In the genomic region with DNA sequence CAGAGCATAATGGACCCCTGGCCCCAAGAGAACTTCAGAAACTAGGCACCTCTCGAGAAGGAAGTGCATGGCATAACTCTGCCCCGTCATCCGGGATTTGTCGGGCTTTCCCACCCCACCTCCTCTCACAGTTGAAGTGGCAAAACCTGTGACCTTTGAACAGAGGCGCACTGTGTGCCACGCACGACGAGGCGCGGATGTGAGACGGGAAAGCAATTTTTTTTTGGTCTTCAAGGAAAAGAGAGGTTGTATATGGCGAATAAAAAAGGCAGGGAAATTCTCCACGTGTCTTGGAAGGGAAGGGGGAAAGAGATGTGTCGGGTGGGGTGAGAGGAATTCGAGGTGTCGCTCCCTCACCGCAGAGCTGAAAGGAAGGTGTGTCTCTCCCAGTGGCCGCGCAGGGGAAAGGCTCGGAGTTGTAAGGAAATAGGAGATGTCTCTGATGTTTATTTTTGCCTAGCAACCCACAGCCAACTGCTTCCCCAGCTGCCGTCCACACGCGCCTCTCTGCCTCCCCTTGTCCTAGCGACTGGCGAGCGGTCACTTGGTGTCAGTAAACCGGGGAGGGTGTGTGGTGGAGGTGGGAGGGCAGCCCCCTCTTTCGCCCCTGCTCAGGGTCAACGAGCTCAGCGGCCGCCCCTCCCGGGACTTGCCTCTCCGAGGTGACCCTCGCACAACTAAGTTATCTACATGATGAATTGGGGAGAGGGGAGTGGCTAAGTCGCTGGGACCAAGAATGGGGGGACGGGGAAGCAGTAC, we compare ENCODE assay signal across 8 cellular contexts. TPM values are rescaled to one million over a fixed set of nuclear protein-coding genes. Genes with fewer than 3 reads are reported as not detected.
DNase-seq lines count a peak whose midpoint lies in the region; ATAC-seq and TF ChIP-seq lines count a peak whose summit lies in the region.

No MANE protein-coding gene starts in this region.

- POLR2A ChIA-PET in activated CD4-positive, alpha-beta memory T cell treated with anti-CD3 and anti-CD28 coated beads, Interleukin-2, amount 10 ng/mL, durations not matched to agents 7 days and 5 days (lab: Charles Lee): interaction anchor here (0.7 to 6.1 kb wide), 11 partner anchors 9 to 378 kb away, joined by 3 to 75 read pairs (median 4); partner anchors contain the start of gene CAND1

- DNase-seq in activated CD4-positive, CD25-positive, alpha-beta regulatory T cell (lab: John Stamatoyannopoulos, UW): peak in 3 of 4 experiments; percentile 14 to 33 (median 31)
- peak; percentile 87 for DNase-seq in NCI-H526 treated with DMSO at 0.1 percent for 48 hours (lab: John Stamatoyannopoulos, UW)
- DNase-seq in activated CD4-positive, alpha-beta memory T cell treated with anti-CD3 and anti-CD28 coated beads, Interleukin-2, amount 10 ng/mL, durations not matched to agents 7 days and 5 days: peak; percentile 43
- peak; percentile 83 for DNase-seq in lower lobe of right lung
- DNase-seq in stimulated activated CD8-positive, alpha-beta memory T cell treated with anti-CD3 and anti-CD28 coated beads, Interleukin-12 subunit alpha, Interleukin-12 subunit beta, amount 100 ng/mL, for 4 hours (ENCODE audit: low read depth): peak; percentile 22

- H3K27ac ChIP-seq in lower lobe of right lung: peak overlapping the region; percentile 84

- H3K27ac Mint-ChIP-seq in activated CD4-positive, alpha-beta memory T cell treated with anti-CD3 and anti-CD28 coated beads, Interleukin-2, amount 10 ng/mL, durations not matched to agents 7 days and 5 days: peak overlapping the region; percentile 79

- TF ChIP-seq CTCF in lower lobe of right lung (IDR thresholded peaks at IDR 0.05): peak; percentile 34

- H3K36me3 ChIP-seq in endocrine pancreas (ENCODE audit: control insufficient read depth, insufficient read depth, low read length) (no peaks in the 10 kb centered on the region), lower lobe of right lung (no peaks in the 10 kb centered on the region)

- H3K9me3 ChIP-seq in endocrine pancreas (ENCODE audit: control insufficient read depth, low read length) (no peaks in the 10 kb centered on the region), lower lobe of right lung (no peaks in the 10 kb centered on the region)

- H3K9me3 Mint-ChIP-seq in activated CD4-positive, alpha-beta memory T cell treated with anti-CD3 and anti-CD28 coated beads, Interleukin-2, amount 10 ng/mL, durations not matched to agents 7 days and 5 days: no peaks in the 10 kb centered on the region

- intact Hi-C loops in lower lobe of right lung (cut with DNase I): no loop called here

- peak overlapping the region; percentile 89 for H3K4me3 Mint-ChIP-seq in activated CD4-positive, alpha-beta memory T cell treated with anti-CD3 and anti-CD28 coated beads, Interleukin-2, amount 10 ng/mL, durations not matched to agents 7 days and 5 days

- peak overlapping the region; percentile 45 for H3K4me3 ChIP-seq in endocrine pancreas (ENCODE audit: control insufficient read depth, insufficient read depth, low read length)
- peak overlapping the region; percentile 92 for H3K4me3 ChIP-seq in lower lobe of right lung

- peak overlapping the region; percentile 86 for H3K9ac ChIP-seq in endocrine pancreas (ENCODE audit: control insufficient read depth, insufficient read depth, low read length)

- CTCF ChIA-PET in activated CD4-positive, alpha-beta memory T cell treated with anti-CD3 and anti-CD28 coated beads, Interleukin-2, amount 10 ng/mL, durations not matched to agents 7 days and 5 days (lab: Charles Lee): interaction anchor here (0.7 to 2.7 kb wide), 6 partner anchors 9 to 294 kb away, joined by 3 to 10 read pairs (median 4); no protein-coding TSS in a partner anchor

- H3K4me1 Mint-ChIP-seq in activated CD4-positive, alpha-beta memory T cell treated with anti-CD3 and anti-CD28 coated beads, Interleukin-2, amount 10 ng/mL, durations not matched to agents 7 days and 5 days: peaks cover 26% of the 10 kb centered on the region

- peaks cover 14% of the 10 kb centered on the region for H3K27me3 Mint-ChIP-seq in activated CD4-positive, alpha-beta memory T cell treated with anti-CD3 and anti-CD28 coated beads, Interleukin-2, amount 10 ng/mL, durations not matched to agents 7 days and 5 days

- H3K36me3 Mint-ChIP-seq in activated CD4-positive, alpha-beta memory T cell treated with anti-CD3 and anti-CD28 coated beads, Interleukin-2, amount 10 ng/mL, durations not matched to agents 7 days and 5 days (ENCODE audit: low read depth): peaks cover 20% of the 10 kb centered on the region

- H3K27me3 ChIP-seq in endocrine pancreas (ENCODE audit: control insufficient read depth, insufficient read depth, low read length) (no peaks in the 10 kb centered on the region), lower lobe of right lung (ENCODE audit: low read depth) (no peaks in the 10 kb centered on the region)

- H3K4me1 ChIP-seq in endocrine pancreas (ENCODE audit: control insufficient read depth, insufficient read depth, low read length) (peaks cover 7% of the 10 kb centered on the region), lower lobe of right lung (peaks cover 17% of the 10 kb centered on the region)

- no peak for ATAC-seq in activated CD4-positive, CD25-positive, alpha-beta regulatory T cell treated with anti-CD3 and anti-CD28 coated beads, Interleukin-2, amount 50 U/mL, for 24 hours
- ATAC-seq in HG03520 (IDR thresholded peaks at IDR 0.05; ENCODE audit: unreplicated experiment) (peak; percentile 32), lower lobe of right lung (peak; percentile 81 to 83)

RNA-seq across cellular contexts. Expression of gene DYRK2, which starts 0.8 kb away (rescaled TPM):
- 10 to 100 TPM; 49.5 to 53.5 TPM for total RNA-seq in activated CD4-positive, alpha-beta memory T cell treated with anti-CD3 and anti-CD28 coated beads, Interleukin-2, amount 10 ng/mL, durations not matched to agents 7 days and 5 days
- total RNA-seq in lower lobe of right lung: 17.6 TPM

Comparison
In these comparisons a context has a peak if more than half of its experiments do, and no peak if none do; other contexts are left out.
1. DNase-seq: peak in every context shown above with its lines; median percentile 87 in NCI-H526 treated with DMSO at 0.1 percent for 48 hours; 83 in lower lobe of right lung; 43 in activated CD4-positive, alpha-beta memory T cell treated with anti-CD3 and anti-CD28 coated beads, Interleukin-2, amount 10 ng/mL, durations not matched to agents 7 days and 5 days; 31 in activated CD4-positive, CD25-positive, alpha-beta regulatory T cell; 22 in stimulated activated CD8-positive, alpha-beta memory T cell treated with anti-CD3 and anti-CD28 coated beads, Interleukin-12 subunit alpha, Interleukin-12 subunit beta, amount 100 ng/mL, for 4 hours.
2. ATAC-seq: peak in HG03520 (single experiment) and lower lobe of right lung (2 of 2); none in activated CD4-positive, CD25-positive, alpha-beta regulatory T cell treated with anti-CD3 and anti-CD28 coated beads, Interleukin-2, amount 50 U/mL, for 24 hours (0 of 2).